2 cellular contexts compared by ENCODE assay signal in the genomic region with DNA sequence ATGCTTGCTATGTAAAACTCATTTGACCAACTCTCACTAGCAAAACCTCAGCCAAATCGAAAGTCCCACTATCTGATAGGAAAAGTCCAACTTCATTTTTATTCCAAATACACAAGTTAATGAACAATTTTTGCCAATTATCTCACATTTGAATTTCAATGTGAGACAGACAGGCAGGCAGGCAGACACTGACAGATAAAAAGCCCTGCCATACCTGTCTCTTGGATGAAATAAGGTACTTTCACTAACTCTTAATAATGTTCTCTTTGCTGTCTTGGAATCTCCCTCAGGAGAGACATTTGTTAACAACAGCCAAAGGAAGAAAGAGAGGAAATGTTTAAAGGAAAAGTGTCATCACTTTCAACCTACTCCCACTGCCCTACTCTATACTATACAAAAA.
TF ChIP-seq lines count a peak whose summit lies in the region.

No MANE protein-coding gene starts in this region.

TF ChIP-seq in SK-N-SH treated with all-trans-retinoic acid at 6 μM for 48 hours, 23 proteins besides CTCF, POLR2A, EP300 and RAD21 (continued from another document):
- TF ChIP-seq GLIS3 (CRISPR knock-in tag; IDR thresholded peaks at IDR 0.05) (no peak), ESRRG (CRISPR knock-in tag; IDR thresholded peaks at IDR 0.05) (no peak), ISL1 (CRISPR knock-in tag; IDR thresholded peaks at IDR 0.05) (no peak), ZNF8 (CRISPR knock-in tag; IDR thresholded peaks at IDR 0.05) (no peak), ZC3H10 (CRISPR knock-in tag; IDR thresholded peaks at IDR 0.05) (no peak), ZFP30 (CRISPR knock-in tag; IDR thresholded peaks at IDR 0.05) (no peak), CSDC2 (CRISPR knock-in tag; IDR thresholded peaks at IDR 0.05) (no peak), SNAI2 (CRISPR knock-in tag; IDR thresholded peaks at IDR 0.05) (no peak), TCF4 (CRISPR knock-in tag; IDR thresholded peaks at IDR 0.05; ENCODE audit: borderline replicate concordance) (no peak), ARNTL (CRISPR knock-in tag; IDR thresholded peaks at IDR 0.05; ENCODE audit: borderline replicate concordance, low read depth) (no peak), ZNF70 (CRISPR knock-in tag; IDR thresholded peaks at IDR 0.05) (no peak), TOX (CRISPR knock-in tag; IDR thresholded peaks at IDR 0.05; ENCODE audit: borderline replicate concordance) (no peak)
- TF ChIP-seq, protein P1, sequence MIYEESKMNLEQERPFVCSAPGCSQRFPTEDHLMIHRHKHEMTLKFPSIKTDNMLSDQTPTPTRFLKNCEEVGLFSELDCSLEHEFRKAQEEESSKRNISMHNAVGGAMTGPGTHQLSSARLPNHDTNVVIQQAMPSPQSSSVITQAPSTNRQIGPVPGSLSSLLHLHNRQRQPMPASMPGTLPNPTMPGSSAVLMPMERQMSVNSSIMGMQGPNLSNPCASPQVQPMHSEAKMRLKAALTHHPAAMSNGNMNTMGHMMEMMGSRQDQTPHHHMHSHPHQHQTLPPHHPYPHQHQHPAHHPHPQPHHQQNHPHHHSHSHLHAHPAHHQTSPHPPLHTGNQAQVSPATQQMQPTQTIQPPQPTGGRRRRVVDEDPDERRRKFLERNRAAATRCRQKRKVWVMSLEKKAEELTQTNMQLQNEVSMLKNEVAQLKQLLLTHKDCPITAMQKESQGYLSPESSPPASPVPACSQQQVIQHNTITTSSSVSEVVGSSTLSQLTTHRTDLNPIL (CRISPR knock-in tag; IDR thresholded peaks at IDR 0.05; ENCODE audit: low read depth): no peak
- TF ChIP-seq, protein P2, sequence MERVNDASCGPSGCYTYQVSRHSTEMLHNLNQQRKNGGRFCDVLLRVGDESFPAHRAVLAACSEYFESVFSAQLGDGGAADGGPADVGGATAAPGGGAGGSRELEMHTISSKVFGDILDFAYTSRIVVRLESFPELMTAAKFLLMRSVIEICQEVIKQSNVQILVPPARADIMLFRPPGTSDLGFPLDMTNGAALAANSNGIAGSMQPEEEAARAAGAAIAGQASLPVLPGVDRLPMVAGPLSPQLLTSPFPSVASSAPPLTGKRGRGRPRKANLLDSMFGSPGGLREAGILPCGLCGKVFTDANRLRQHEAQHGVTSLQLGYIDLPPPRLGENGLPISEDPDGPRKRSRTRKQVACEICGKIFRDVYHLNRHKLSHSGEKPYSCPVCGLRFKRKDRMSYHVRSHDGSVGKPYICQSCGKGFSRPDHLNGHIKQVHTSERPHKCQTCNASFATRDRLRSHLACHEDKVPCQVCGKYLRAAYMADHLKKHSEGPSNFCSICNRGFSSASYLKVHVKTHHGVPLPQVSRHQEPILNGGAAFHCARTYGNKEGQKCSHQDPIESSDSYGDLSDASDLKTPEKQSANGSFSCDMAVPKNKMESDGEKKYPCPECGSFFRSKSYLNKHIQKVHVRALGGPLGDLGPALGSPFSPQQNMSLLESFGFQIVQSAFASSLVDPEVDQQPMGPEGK (CRISPR knock-in tag; IDR thresholded peaks at IDR 0.05; ENCODE audit: borderline replicate concordance): no peak
TF ChIP-seq in SK-N-SH treated with all-trans-retinoic acid at 6 μM for 48 hours: peak in this region for 0.

TF ChIP-seq in neural cell, 6 proteins besides CTCF, POLR2A, EP300 and RAD21 (continued from another document):
- no peak for TF ChIP-seq POLR2AphosphoS5 (IDR thresholded peaks at IDR 0.05)
